In genomic region chrX:97858592-97858991, GRCh38 we compare ENCODE assay signal across 2 cellular contexts.
TF ChIP-seq lines count a peak whose summit lies in the region.

No MANE protein-coding gene starts in this region.

TF ChIP-seq in A549, 52 proteins besides CTCF, POLR2A, EP300 and RAD21:
- TF ChIP-seq ZNF302 (CRISPR knock-in tag; IDR thresholded peaks at IDR 0.05) (no peak), ELK1 (IDR thresholded peaks at IDR 0.05; ENCODE audit: low read depth, low read length) (no peak), TP53 (CRISPR knock-in tag; IDR thresholded peaks at IDR 0.05) (no peak), BCL3 (IDR thresholded peaks at IDR 0.05) (no peak), RCOR1 (IDR thresholded peaks at IDR 0.05; ENCODE audit: low read depth, low read length) (no peak), RFX5 (IDR thresholded peaks at IDR 0.05) (no peak), EHF (CRISPR knock-in tag; IDR thresholded peaks at IDR 0.05) (no peak), HMGXB4 (CRISPR knock-in tag; IDR thresholded peaks at IDR 0.05; ENCODE audit: borderline replicate concordance) (no peak)

TF ChIP-seq in endothelial cell of umbilical vein, 7 proteins besides CTCF, POLR2A, EP300 and RAD21:
- TF ChIP-seq EZH2 (IDR thresholded peaks at IDR 0.05; ENCODE audit: borderline replicate concordance, low read depth, low read length, severe bottlenecking) (no peak), JUN (IDR thresholded peaks at IDR 0.05; ENCODE audit: borderline replicate concordance, insufficient read depth, insufficient read length, low read depth) (no peak), MYC (IDR thresholded peaks at IDR 0.05; ENCODE audit: low read depth, low read length) (no peak), POLR2AphosphoS5 (IDR thresholded peaks at IDR 0.05; ENCODE audit: insufficient read depth, low read depth, low read length) (no peak), GATA2 (IDR thresholded peaks at IDR 0.05; ENCODE audit: insufficient read depth, insufficient read length, low read depth, low read length) (no peak), FOS (IDR thresholded peaks at IDR 0.05; ENCODE audit: borderline replicate concordance, insufficient read depth, low read length) (no peak), MAX (IDR thresholded peaks at IDR 0.05; ENCODE audit: insufficient read depth, insufficient read length) (no peak)
TF ChIP-seq in endothelial cell of umbilical vein: peak in this region for 0.
